ENCODE assay signal across 1 cellular context in the genomic region with DNA sequence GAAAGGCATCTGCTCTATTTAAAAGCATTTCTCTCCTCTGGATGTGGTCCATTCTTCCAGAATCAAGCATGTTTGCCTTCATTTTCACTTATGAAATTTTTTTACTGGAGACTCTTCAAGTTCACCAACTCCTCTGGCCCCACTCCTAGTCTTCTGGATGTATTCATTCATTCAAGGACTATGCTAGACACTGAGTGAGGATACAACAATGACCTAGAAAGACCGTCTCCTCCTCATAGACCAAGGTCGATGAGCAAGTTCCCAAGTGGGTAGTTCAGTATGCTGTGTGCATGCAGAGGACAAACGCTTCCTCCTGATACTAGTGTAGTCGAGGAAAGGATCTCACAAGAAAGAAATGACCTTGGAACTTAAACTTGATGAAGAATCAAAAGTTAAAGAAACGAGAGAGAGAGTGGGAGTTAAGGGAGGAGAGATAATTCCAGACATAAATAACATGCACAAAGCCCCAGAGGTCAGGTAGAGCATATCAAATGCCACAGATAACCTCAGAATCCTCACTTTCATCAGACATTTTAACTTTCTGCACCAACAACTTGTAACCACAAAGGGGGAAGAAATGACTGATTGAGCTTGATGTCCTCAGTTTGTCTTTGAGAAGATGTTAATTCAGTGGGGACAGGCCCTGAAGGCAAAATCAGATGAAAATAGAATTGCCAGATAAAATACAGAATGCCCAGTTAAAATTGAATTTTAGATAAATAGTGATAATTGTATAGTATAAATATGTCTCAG.
TF ChIP-seq lines count a peak whose summit lies in the region.

No MANE protein-coding gene starts in this region.

TF ChIP-seq in K562, 482 proteins besides CTCF, POLR2A, EP300 and RAD21 (continued from another document):
- TF ChIP-seq, protein P1, sequence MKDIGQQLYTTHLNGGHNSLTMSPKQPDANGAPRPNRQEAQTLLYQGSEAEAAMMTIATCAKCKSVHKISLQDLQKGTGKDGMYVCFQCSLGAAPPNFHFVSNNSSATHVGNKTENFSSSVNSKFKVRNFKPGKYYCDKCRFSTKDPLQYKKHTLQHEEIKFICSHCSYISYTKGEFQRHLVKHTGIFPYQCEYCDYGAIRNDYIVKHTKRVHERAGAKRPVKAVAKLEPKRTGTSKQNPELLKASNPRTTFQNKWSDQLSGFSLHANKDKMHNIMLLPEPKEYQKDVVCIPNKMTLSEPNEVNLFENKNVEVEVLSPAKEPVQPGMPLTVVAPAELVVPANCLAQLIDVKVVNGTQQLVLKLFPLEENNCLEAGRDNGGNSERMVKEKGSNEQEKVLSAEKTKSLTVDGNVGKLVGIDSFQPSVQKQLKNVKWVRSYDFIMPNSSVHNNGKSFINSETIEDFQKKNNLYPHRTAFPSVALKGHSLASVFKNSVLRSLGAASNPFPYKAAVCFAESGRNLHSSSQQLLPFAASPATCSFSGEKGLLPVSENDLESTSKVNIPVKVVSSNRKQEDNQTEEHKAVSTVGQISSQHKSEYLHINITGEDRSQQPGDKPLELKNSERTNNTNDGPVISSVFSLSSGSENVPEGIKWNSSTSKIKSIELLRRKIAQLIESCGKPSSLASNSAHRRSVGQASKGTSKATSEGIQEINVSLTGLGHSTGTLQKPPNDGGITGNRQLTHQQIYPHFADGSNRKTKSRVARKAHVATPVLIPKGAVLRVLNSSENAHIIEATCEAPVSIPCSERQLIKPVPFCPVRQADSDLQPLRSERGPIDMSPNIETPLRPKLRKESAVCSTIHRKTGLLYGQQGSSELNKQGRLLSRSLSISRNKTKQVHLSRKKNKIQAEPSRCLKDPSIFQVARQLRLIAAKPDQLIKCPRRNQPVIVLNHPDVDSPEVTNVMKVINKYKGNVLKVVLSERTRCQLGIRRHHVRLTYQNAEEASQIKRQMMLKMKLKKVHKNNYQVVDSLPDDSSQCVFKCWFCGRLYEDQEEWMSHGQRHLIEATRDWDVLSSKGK (CRISPR knock-in tag; IDR thresholded peaks at IDR 0.05), result no peak
- no peak for TF ChIP-seq DNMT1 (IDR thresholded peaks at IDR 0.05)
- TF ChIP-seq, protein P2, sequence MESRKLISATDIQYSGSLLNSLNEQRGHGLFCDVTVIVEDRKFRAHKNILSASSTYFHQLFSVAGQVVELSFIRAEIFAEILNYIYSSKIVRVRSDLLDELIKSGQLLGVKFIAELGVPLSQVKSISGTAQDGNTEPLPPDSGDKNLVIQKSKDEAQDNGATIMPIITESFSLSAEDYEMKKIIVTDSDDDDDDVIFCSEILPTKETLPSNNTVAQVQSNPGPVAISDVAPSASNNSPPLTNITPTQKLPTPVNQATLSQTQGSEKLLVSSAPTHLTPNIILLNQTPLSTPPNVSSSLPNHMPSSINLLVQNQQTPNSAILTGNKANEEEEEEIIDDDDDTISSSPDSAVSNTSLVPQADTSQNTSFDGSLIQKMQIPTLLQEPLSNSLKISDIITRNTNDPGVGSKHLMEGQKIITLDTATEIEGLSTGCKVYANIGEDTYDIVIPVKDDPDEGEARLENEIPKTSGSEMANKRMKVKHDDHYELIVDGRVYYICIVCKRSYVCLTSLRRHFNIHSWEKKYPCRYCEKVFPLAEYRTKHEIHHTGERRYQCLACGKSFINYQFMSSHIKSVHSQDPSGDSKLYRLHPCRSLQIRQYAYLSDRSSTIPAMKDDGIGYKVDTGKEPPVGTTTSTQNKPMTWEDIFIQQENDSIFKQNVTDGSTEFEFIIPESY (CRISPR knock-in tag; IDR thresholded peaks at IDR 0.05), result no peak
- TF ChIP-seq NCOR1 (IDR thresholded peaks at IDR 0.05), result no peak
- TF ChIP-seq U2AF2 (optimal IDR thresholded peaks at IDR 0.05; ENCODE audit: low read depth, low read length), result no peak
- TF ChIP-seq KLF1 (tag; IDR thresholded peaks at IDR 0.05), result no peak
- no peak for TF ChIP-seq KDM5B (IDR thresholded peaks at IDR 0.05; ENCODE audit: insufficient replicate concordance, low read depth, low read length)
- no peak for TF ChIP-seq TARDBP (IDR thresholded peaks at IDR 0.05)
- no peak for TF ChIP-seq RUNX1 (IDR thresholded peaks at IDR 0.05; ENCODE audit: low read depth)
